In genomic region chr2:21890041-21890440, GRCh38 we compare ENCODE assay signal across 26 cellular contexts.
A peak's percentile ranks its signal among the peaks of the same experiment; 100 is the strongest.
DNase-seq lines count a peak whose midpoint lies in the region; ATAC-seq, FAIRE-seq and TF ChIP-seq lines count a peak whose summit lies in the region.
"Had no signal": no experiment of that assay in that cellular context is flagged by ENCODE, and none has a peak within 500 bp of the region (broad histone marks: within the 10 kb centered on the region; RNA-seq: fewer than 3 reads in every experiment).

No MANE protein-coding gene starts in this region.

- no peak overlapping the region for H2AFZ ChIP-seq in HepG2 (ENCODE audit: low read length)
- H2AFZ ChIP-seq: GM23338 had no signal

- H3K79me2 ChIP-seq in HepG2 (ENCODE audit: insufficient read depth, low read length), result no peaks in the 10 kb centered on the region

- no peaks in the 10 kb centered on the region for H3K4me1 Mint-ChIP-seq in CD4-positive, alpha-beta T cell (ENCODE audit: low read depth)
- H3K4me1 Mint-ChIP-seq: GM23338, IgD-negative memory B cell had no signal

- no peaks in the 10 kb centered on the region for H3K4me1 ChIP-seq in HepG2 (ENCODE audit: insufficient read depth, low read length)
- no peaks in the 10 kb centered on the region for H3K4me1 ChIP-seq in right lobe of liver
- no peaks in the 10 kb centered on the region for H3K4me1 ChIP-seq in small intestine (ENCODE audit: control insufficient read depth in 2 of 2, insufficient read depth in 1 of 2, low read depth in 1 of 2, low read length in 1 of 2)
- H3K4me1 ChIP-seq: SJCRH30 had no signal

- H3K27me3 Mint-ChIP-seq in CD4-positive, alpha-beta T cell, result no peaks in the 10 kb centered on the region
- H3K27me3 Mint-ChIP-seq: IgD-negative memory B cell had no signal

- TF ChIP-seq CTCF in HepG2 (CRISPR knock-in tag; IDR thresholded peaks at IDR 0.05), result no peak
- TF ChIP-seq CTCF in right lobe of liver (IDR thresholded peaks at IDR 0.05), result no peak
- TF ChIP-seq CTCF in CD4-positive, alpha-beta T cell (IDR thresholded peaks at IDR 0.05), result no peak

- intact Hi-C loops in HepG2 (cut with micrococcal nuclease; ENCODE audit: unreplicated experiment), result no loop called here
- intact Hi-C loops in right lobe of liver (cut with DNase I), result no loop called here
- intact Hi-C loops in CD4-positive, alpha-beta T cell (cut with DNase I, micrococcal nuclease), result no loop called here

- no peak for TF ChIP-seq RAD21 in HepG2 (CRISPR knock-in tag; IDR thresholded peaks at IDR 0.05)

- no peaks in the 10 kb centered on the region for H3K36me3 ChIP-seq in HepG2 (replicated peaks in 1 of 2; ENCODE audit: control insufficient read depth in 1 of 2, insufficient read depth in 2 of 2, low read length in 2 of 2)
- H3K36me3 ChIP-seq in right lobe of liver, result no peaks in the 10 kb centered on the region
- no peaks in the 10 kb centered on the region for H3K36me3 ChIP-seq in small intestine (ENCODE audit: control insufficient read depth in 2 of 2, insufficient read depth in 2 of 2, low read length in 2 of 2)
- H3K36me3 ChIP-seq: SJCRH30 had no signal

- no peak for TF ChIP-seq EP300 in HepG2 (IDR thresholded peaks at IDR 0.05; ENCODE audit: low read depth in 2 of 2, low read length in 2 of 2)
- TF ChIP-seq EP300 in HepG2 (CRISPR knock-in tag; IDR thresholded peaks at IDR 0.05; ENCODE audit: borderline replicate concordance), result no peak

- CTCF ChIA-PET in HepG2 (lab: Yijun Ruan, JAX; ENCODE audit: low intra/inter-chr PET ratio, low total read pairs), result no interaction called here
- CTCF ChIA-PET in CD4-positive, alpha-beta T cell (lab: Charles Lee), result no interaction called here

- 19% methylated on average over 7 of the region's 7 CpGs for WGBS in HepG2 (ENCODE audit: low lambda C conversion rate)
- 64% methylated on average over 7 of the region's 7 CpGs for WGBS in right lobe of liver (ENCODE audit: insufficient coverage, low coverage, low lambda C conversion rate, missing lambda C conversion rate)
- 43 to 74% (median 48%) methylated on average over 7 of the region's 7 CpGs for WGBS in small intestine, 3 donors

- H3K27ac ChIP-seq in HepG2 (ENCODE audit: extremely low read length, insufficient read depth, low read length) (no peak overlapping the region), right lobe of liver (no peak overlapping the region), layer of hippocampus (ENCODE audit: low read depth, low read length) (peak overlapping the region; percentile 2), small intestine (ENCODE audit: low read depth in 1 of 2, low read length in 1 of 2) (no peak overlapping the region)
- H3K27ac ChIP-seq in CD4-positive, alpha-beta T cell (ENCODE audit: low read depth, low read length), result no peak overlapping the region
- H3K27ac ChIP-seq: 22Rv1, C4-2B, SJCRH30 had no signal

- no peak overlapping the region for H3K9ac ChIP-seq in HepG2 (ENCODE audit: insufficient read depth, low read depth, low read length)

- H4K20me1 ChIP-seq in HepG2 (ENCODE audit: insufficient read depth, low read length), result no peaks in the 10 kb centered on the region

- no peak overlapping the region for H3K4me2 ChIP-seq in HepG2 (ENCODE audit: low read depth, low read length)
- H3K4me2 ChIP-seq: GM23338 had no signal

- in situ Hi-C loops in HepG2 (cut with HindIII; ENCODE audit: extremely low pct_ligation_motif_present, low pct_unique_long_range_greater_than_20kb), result no loop called here

- DNase-seq in HepG2 (ENCODE audit: low spot score) (peak; percentile 11), right lobe of liver (no peak), putamen (ENCODE audit: low spot score) (peak; percentile 59), small intestine (no peak)
- no peak for DNase-seq in CD4-positive, alpha-beta T cell
- DNase-seq: ACHN; DMS53; GDM1; NCI-H1105; NCI-H2029 treated with DMSO at 0.1 percent for 48 hours; NCI-H226; NCI-H510A treated with DMSO at 0.1 percent for 48 hours; NCI-H774; NK-92 treated with Interleukin-12 subunit alpha and Interleukin-12 subunit beta, amount 100 ng/mL, for 24 hours; SJCRH30 had no signal

- ATAC-seq in HepG2 (peak; percentile 31; the same call in 1 of the 3 replicates), right lobe of liver (no peak), GM18907 (IDR thresholded peaks at IDR 0.05; ENCODE audit: unreplicated experiment) (no peak), HG03439 (IDR thresholded peaks at IDR 0.05; ENCODE audit: unreplicated experiment) (no peak)
- no peak for ATAC-seq in CD4-positive, alpha-beta T cell (ENCODE audit: poor library complexity)
- ATAC-seq: GM23338, HCT116, Panc1 had no signal

- H3K4me3 Mint-ChIP-seq in CD4-positive, alpha-beta T cell, result no peak overlapping the region
- H3K4me3 Mint-ChIP-seq: GM23338, IgD-negative memory B cell had no signal

- BruUV-seq in HepG2 (replicated peaks; lab: Mats Ljungman, UMichigan), result no TSS peak

- H3K27ac Mint-ChIP-seq in CD4-positive, alpha-beta T cell, result no peak overlapping the region
- H3K27ac Mint-ChIP-seq: GM23338, IgD-negative memory B cell had no signal

- H3K36me3 Mint-ChIP-seq in CD4-positive, alpha-beta T cell (ENCODE audit: low read depth), result no peaks in the 10 kb centered on the region
- H3K36me3 Mint-ChIP-seq: IgD-negative memory B cell had no signal

- TF ChIP-seq POLR2A in HepG2 (IDR thresholded peaks at IDR 0.05; ENCODE audit: insufficient read depth in 1 of 2, low read depth in 2 of 2, low read length in 2 of 2) (no peak), right lobe of liver (IDR thresholded peaks at IDR 0.05) (no peak)

- no peaks in the 10 kb centered on the region; a peak in 2 of 5 replicates for H3K27me3 ChIP-seq in HepG2 (ENCODE audit: control insufficient read depth in 1 of 2, insufficient read depth in 2 of 2, low read length in 2 of 2)
- H3K27me3 ChIP-seq in right lobe of liver, result no peaks in the 10 kb centered on the region
- H3K27me3 ChIP-seq in layer of hippocampus (ENCODE audit: control insufficient read depth, insufficient read depth, low read length), result no peaks in the 10 kb centered on the region
- no peaks in the 10 kb centered on the region for H3K27me3 ChIP-seq in CD4-positive, alpha-beta T cell (ENCODE audit: control insufficient read depth, insufficient read depth, low read length)
- H3K27me3 ChIP-seq in small intestine (ENCODE audit: control insufficient read depth in 2 of 2, insufficient read depth in 2 of 2, low read length in 2 of 2), result no peaks in the 10 kb centered on the region

- H3K4me3 ChIP-seq in HepG2 (replicated peaks in 1 of 3; ENCODE audit: insufficient read depth in 1 of 3, low read depth in 2 of 3, low read length in 3 of 3) (no peak overlapping the region), right lobe of liver (no peak overlapping the region), small intestine (ENCODE audit: low read depth in 1 of 2, low read length in 2 of 2) (no peak overlapping the region)
- H3K4me3 ChIP-seq: GM23338, SJCRH30 had no signal

- H3K9me3 ChIP-seq in HepG2 (ENCODE audit: low read length) (peaks cover 13% of the 10 kb centered on the region; the same call in 1 of the 2 replicates), right lobe of liver (no peaks in the 10 kb centered on the region), small intestine (ENCODE audit: control insufficient read depth, low read depth) (no peaks in the 10 kb centered on the region)
- H3K9me3 ChIP-seq in CD4-positive, alpha-beta T cell (ENCODE audit: control insufficient read depth, low read length), result no peaks in the 10 kb centered on the region
- H3K9me3 ChIP-seq: SJCRH30 had no signal

- H3K9me3 Mint-ChIP-seq in CD4-positive, alpha-beta T cell, result peaks cover 13% of the 10 kb centered on the region
- H3K9me3 Mint-ChIP-seq: GM23338 had no signal

- FAIRE-seq in HepG2 (lab: Jason Lieb, UNC), result no peak
- FAIRE-seq in small intestine (lab: Jason Lieb, UNC), result no peak
- FAIRE-seq: D721Med, GM18507 had no signal

- POLR2A ChIA-PET in HepG2 (lab: Yijun Ruan, JAX), result no interaction called here
- POLR2A ChIA-PET in CD4-positive, alpha-beta T cell (lab: Charles Lee), result no interaction called here

TF ChIP-seq in HepG2, 621 proteins besides CTCF, POLR2A, EP300 and RAD21 (continues in another document):
- 0 out of 2 replicates have a peak, but pooled peaks have one; percentile 35 for TF ChIP-seq BHLHE40 (IDR thresholded peaks at IDR 0.05; ENCODE audit: low read length)
- no peak for TF ChIP-seq MTF1 (CRISPR knock-in tag; IDR thresholded peaks at IDR 0.05)

Comparison
In these comparisons a context has a peak if more than half of its experiments do, and no peak if none do; other contexts are left out.
1. DNase-seq: peak in HepG2 (single experiment) and putamen (single experiment); none in right lobe of liver (0 of 3), CD4-positive, alpha-beta T cell (0 of 10) and small intestine (single experiment).